ENCODE assay signal across 17 cellular contexts in the genomic region with DNA sequence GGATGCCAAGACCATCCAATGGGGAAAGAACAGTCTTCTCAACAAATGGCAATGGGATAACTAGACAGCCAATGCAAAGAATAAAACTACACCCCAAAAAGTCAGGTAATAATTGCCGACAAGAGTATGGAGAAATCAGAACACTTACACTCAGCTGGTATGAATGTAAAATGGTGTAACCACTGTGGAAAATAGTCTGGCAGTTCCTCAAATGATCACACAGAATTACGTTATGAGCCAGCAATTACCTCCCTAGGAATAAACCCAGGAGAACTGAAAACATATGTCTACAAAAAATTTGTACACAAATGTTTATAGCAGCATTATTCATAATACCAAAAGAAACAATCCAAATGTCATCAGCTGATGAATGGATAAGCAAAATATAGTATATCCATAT. TPM values are rescaled to one million over a fixed set of nuclear protein-coding genes. Genes with fewer than 3 reads are reported as not detected.
"Had no signal": no experiment of that assay in that cellular context is flagged by ENCODE, and none has a peak within 500 bp of the region (broad histone marks: within the 10 kb centered on the region; RNA-seq: fewer than 3 reads in every experiment).

No MANE protein-coding gene starts in this region.

- H3K27ac ChIP-seq: epithelial cell of prostate, suprapubic skin had no signal

- DNase-seq: activated naive CD4-positive, alpha-beta T cell treated with anti-CD3 and anti-CD28 coated beads, Interleukin-2, amount 10 ng/mL, durations not matched to agents 7 days and 5 days; effector memory CD4-positive, alpha-beta T cell; head of caudate nucleus; kidney glomerular epithelial cell; mesenchymal stem cell; naive thymus-derived CD8-positive, alpha-beta T cell; stimulated activated CD4-positive, alpha-beta T cell treated with anti-CD3 and anti-CD28 coated beads, Interleukin-15, amount 100 ng/mL, for 24 hours; stimulated activated CD4-positive, alpha-beta T cell treated with anti-CD3 and anti-CD28 coated beads, Interleukin-4, amount 100 ng/mL, for 1 hour; stimulated activated naive CD4-positive, alpha-beta T cell treated with Interleukin-2 at 50 U/mL for 16 hours; trophoblast cell had no signal

- H3K9me3 ChIP-seq: right atrium auricular region, suprapubic skin had no signal

- FAIRE-seq: astrocyte, bronchial epithelial cell had no signal

- ATAC-seq: activated CD4-positive, CD25-positive, alpha-beta regulatory T cell treated with anti-CD3 and anti-CD28 coated beads, Interleukin-2, amount 50 U/mL, for 24 hours; activated T-helper 17 cell treated with anti-CD3 and anti-CD28 coated beads, Interleukin-2, amount 50 U/mL, for 72 hours; naive thymus-derived CD8-positive, alpha-beta T cell had no signal

- H3K4me3 ChIP-seq: right atrium auricular region, suprapubic skin had no signal

- H3K27me3 ChIP-seq: right atrium auricular region, suprapubic skin had no signal

RNA-seq across cellular contexts. Expression of a gene that starts 18.0 kb away (rescaled TPM):
- total RNA-seq: bronchial epithelial cell had no signal
